Comparison of ENCODE assay signal across 9 cellular contexts in the genomic region with DNA sequence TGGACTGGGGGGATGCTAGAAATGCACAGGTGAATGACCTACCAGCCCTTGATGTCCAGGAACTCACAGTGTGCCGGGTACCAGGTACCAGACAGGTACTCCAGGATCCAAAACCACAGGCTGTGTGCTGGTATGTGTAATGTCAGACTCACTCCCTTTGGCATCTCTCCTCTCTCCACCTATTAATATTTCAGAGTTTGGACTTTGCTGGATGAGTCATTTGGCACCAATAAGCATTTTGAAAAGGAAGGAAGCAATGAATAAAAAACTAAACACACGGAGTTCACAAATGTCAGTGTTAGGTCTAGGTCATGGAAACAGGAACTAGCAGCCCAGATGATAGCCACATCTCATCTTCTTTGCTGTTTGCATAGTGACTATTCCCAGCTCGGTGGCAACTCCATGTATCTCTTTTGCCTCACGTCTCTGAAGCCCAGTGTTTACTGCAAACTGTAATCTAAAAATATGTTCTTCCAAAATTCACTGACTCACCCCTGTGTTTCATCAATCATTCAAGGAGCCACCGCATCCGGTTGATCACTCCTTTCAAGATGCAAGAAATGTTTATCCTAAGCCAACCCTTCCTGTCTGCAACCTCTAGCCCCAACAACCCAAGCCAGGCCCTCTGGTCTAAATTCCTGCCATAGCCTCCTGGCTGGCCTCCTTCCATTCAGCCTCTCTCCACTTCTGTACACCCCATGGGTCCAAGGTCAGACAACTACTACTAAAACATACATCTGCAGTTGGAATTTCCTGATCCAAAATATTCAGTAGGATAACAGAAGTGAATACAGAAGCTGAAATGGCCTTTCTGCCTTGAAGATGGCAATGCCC. TPM values are rescaled to one million over a fixed set of nuclear protein-coding genes. Genes with fewer than 3 reads are reported as not detected.
A peak's percentile ranks its signal among the peaks of the same experiment; 100 is the strongest.
DNase-seq lines count a peak whose midpoint lies in the region; ATAC-seq and TF ChIP-seq lines count a peak whose summit lies in the region.
"Had no signal": no experiment of that assay in that cellular context is flagged by ENCODE, and none has a peak within 500 bp of the region (broad histone marks: within the 10 kb centered on the region; RNA-seq: fewer than 3 reads in every experiment).

No MANE protein-coding gene starts in this region.

- no peaks in the 10 kb centered on the region for H3K36me3 ChIP-seq in spleen

- H3K9me3 ChIP-seq in AG04450 (ENCODE audit: control insufficient read depth, insufficient read depth, low read length) = no peaks in the 10 kb centered on the region
- H3K9me3 ChIP-seq in spleen = no peaks in the 10 kb centered on the region

- CTCF ChIA-PET in AG04450 (lab: Charles Lee) = interaction anchor here (1.5 kb wide), 1 partner anchor 22 kb away, joined by 7 read pairs; no protein-coding TSS in a partner anchor
- CTCF ChIA-PET in activated CD4-positive, alpha-beta memory T cell treated with anti-CD3 and anti-CD28 coated beads, Interleukin-2, amount 10 ng/mL, durations not matched to agents 7 days and 5 days (lab: Charles Lee) = interaction anchor here (0.5 kb wide), 1 partner anchor 15 kb away, joined by 4 read pairs; no protein-coding TSS in a partner anchor

- TF ChIP-seq CTCF in AG04450 (IDR thresholded peaks at IDR 0.05; ENCODE audit: low read depth, low read length) (no peak), spleen (IDR thresholded peaks at IDR 0.05 in 8 of 11, conservative IDR thresholded peaks at IDR 0.05 in 3 of 11) (no peak)

- H3K4me3 ChIP-seq in AG04450 (ENCODE audit: low read depth, low read length) (no peak overlapping the region), spleen (no peak overlapping the region)

- POLR2A ChIA-PET in AG04450 (lab: Yijun Ruan, JAX) = interaction anchor here (0.9 kb wide), 1 partner anchor 66 kb away, joined by 3 read pairs; no protein-coding TSS in a partner anchor
- POLR2A ChIA-PET in activated CD4-positive, alpha-beta memory T cell treated with anti-CD3 and anti-CD28 coated beads, Interleukin-2, amount 10 ng/mL, durations not matched to agents 7 days and 5 days (lab: Charles Lee) = no interaction called here

- intact Hi-C loops in cardiac septum (cut with DNase I) = loop anchor here (2.0 kb wide), 2 partner anchors 18 to 42 kb away; no protein-coding TSS in a partner anchor
- intact Hi-C loops in spleen (cut with DNase I; ENCODE audit: low total_unique reads) = no loop called here

- H3K4me3 Mint-ChIP-seq in activated CD4-positive, alpha-beta memory T cell treated with anti-CD3 and anti-CD28 coated beads, Interleukin-2, amount 10 ng/mL, durations not matched to agents 7 days and 5 days = no peak overlapping the region
- H3K4me3 Mint-ChIP-seq: activated naive CD4-positive, alpha-beta T cell treated with anti-CD3 and anti-CD28 coated beads, Interleukin-2, amount 50 U/mL, for 24 hours had no signal

- WGBS in spleen, 5 donors = 8 to 20% (median 12%) methylated on average over 6 of the region's 6 CpGs

- no peaks in the 10 kb centered on the region for H3K36me3 Mint-ChIP-seq in activated CD4-positive, alpha-beta memory T cell treated with anti-CD3 and anti-CD28 coated beads, Interleukin-2, amount 10 ng/mL, durations not matched to agents 7 days and 5 days (ENCODE audit: low read depth)
- H3K36me3 Mint-ChIP-seq: activated naive CD4-positive, alpha-beta T cell treated with anti-CD3 and anti-CD28 coated beads, Interleukin-2, amount 50 U/mL, for 24 hours had no signal

- DNase-seq in AG04450 (ENCODE audit: low read depth, low spot score) (peak; percentile 84), HPDE6-E6E7 (ENCODE audit: extremely low spot score) (peak; percentile 86), cardiac septum (ENCODE audit: low spot score) (peak; percentile 66), spleen (no peak), NCI-H2029 treated with DMSO at 0.1 percent for 48 hours (lab: John Stamatoyannopoulos, UW) (no peak)
- DNase-seq in activated CD4-positive, alpha-beta memory T cell treated with anti-CD3 and anti-CD28 coated beads, Interleukin-2, amount 10 ng/mL, durations not matched to agents 7 days and 5 days = peak; percentile 40
- DNase-seq in effector CD8-positive, alpha-beta T cell (lab: John Stamatoyannopoulos, UW) = no peak

- H3K27ac ChIP-seq in AG04450 (ENCODE audit: low read depth, low read length) (peak overlapping the region; percentile 23), spleen (peak overlapping the region; percentile 16 to 78 (median 67))

- H3K4me1 Mint-ChIP-seq in activated CD4-positive, alpha-beta memory T cell treated with anti-CD3 and anti-CD28 coated beads, Interleukin-2, amount 10 ng/mL, durations not matched to agents 7 days and 5 days = peaks cover 12% of the 10 kb centered on the region

- no peak for ATAC-seq in GM19328 (IDR thresholded peaks at IDR 0.05; ENCODE audit: unreplicated experiment)

- peaks cover 24 to 69% (median 45%) of the 10 kb centered on the region in 6 donors for H3K4me1 ChIP-seq in spleen

- no peak for TF ChIP-seq POLR2A in spleen (IDR thresholded peaks at IDR 0.05)

- no peaks in the 10 kb centered on the region for H3K9me3 Mint-ChIP-seq in activated CD4-positive, alpha-beta memory T cell treated with anti-CD3 and anti-CD28 coated beads, Interleukin-2, amount 10 ng/mL, durations not matched to agents 7 days and 5 days
- H3K9me3 Mint-ChIP-seq: activated naive CD4-positive, alpha-beta T cell treated with anti-CD3 and anti-CD28 coated beads, Interleukin-2, amount 50 U/mL, for 24 hours had no signal

- no peak overlapping the region for H3K27ac Mint-ChIP-seq in activated CD4-positive, alpha-beta memory T cell treated with anti-CD3 and anti-CD28 coated beads, Interleukin-2, amount 10 ng/mL, durations not matched to agents 7 days and 5 days
- H3K27ac Mint-ChIP-seq: activated naive CD4-positive, alpha-beta T cell treated with anti-CD3 and anti-CD28 coated beads, Interleukin-2, amount 50 U/mL, for 24 hours had no signal

- peaks cover 36% of the 10 kb centered on the region for H3K27me3 Mint-ChIP-seq in activated CD4-positive, alpha-beta memory T cell treated with anti-CD3 and anti-CD28 coated beads, Interleukin-2, amount 10 ng/mL, durations not matched to agents 7 days and 5 days
- H3K27me3 Mint-ChIP-seq: activated naive CD4-positive, alpha-beta T cell treated with anti-CD3 and anti-CD28 coated beads, Interleukin-2, amount 50 U/mL, for 24 hours had no signal

- H3K27me3 ChIP-seq in AG04450 (ENCODE audit: control insufficient read depth, insufficient read depth, low read length) (no peaks in the 10 kb centered on the region), spleen (replicated peaks in 1 of 7) (no peaks in the 10 kb centered on the region)

RNA-seq across cellular contexts. Expression of a gene that starts 8.4 kb away (rescaled TPM):
- polyA plus RNA-seq in AG04450 (2011; rRNA removed) (127 and 207 TPM in 2 replicates), spleen (10 to 100 TPM in 1 of 3 donors, 1 to 10 TPM in 2; 7.4 to 14.8 (median 9.8) TPM)
- polyA minus RNA-seq in AG04450 (2011; rRNA and poly(A)+ RNA removed) = 165 and 221 TPM in 2 replicates
- under 1 TPM; 0.05 to 0.40 TPM for total RNA-seq in activated CD4-positive, alpha-beta memory T cell treated with anti-CD3 and anti-CD28 coated beads, Interleukin-2, amount 10 ng/mL, durations not matched to agents 7 days and 5 days
- total RNA-seq in cardiac septum (180 TPM), spleen (100 to 1,000 TPM in 5 of 7 donors, 10 to 100 TPM in 2; 71.9 to 227 (median 126) TPM)

RNA-seq across cellular contexts. Expression of a gene that starts 55.8 kb away (rescaled TPM):
- polyA plus RNA-seq in AG04450 (2011; rRNA removed) (0.12 TPM in 1 of 2 replicates, not detected in the other), spleen (under 1 TPM; 0.06 to 0.22 (median 0.07) TPM)
- polyA minus RNA-seq in AG04450 (2011; rRNA and poly(A)+ RNA removed) = not detected in 2 replicates
- total RNA-seq in activated CD4-positive, alpha-beta memory T cell treated with anti-CD3 and anti-CD28 coated beads, Interleukin-2, amount 10 ng/mL, durations not matched to agents 7 days and 5 days = not detected
- total RNA-seq in cardiac septum (0.13 TPM), spleen (under 1 TPM in 3 of 7 donors, not detected in 4; 0.11 to 0.93 (median 0.27) TPM)

Comparison
In these comparisons a context has a peak if more than half of its experiments do, and no peak if none do; other contexts are left out.
1. DNase-seq: peak in AG04450 (single experiment), HPDE6-E6E7 (single experiment), activated CD4-positive, alpha-beta memory T cell treated with anti-CD3 and anti-CD28 coated beads, Interleukin-2, amount 10 ng/mL, durations not matched to agents 7 days and 5 days (single experiment) and cardiac septum (single experiment); none in spleen (single experiment), effector CD8-positive, alpha-beta T cell (single experiment) and NCI-H2029 treated with DMSO at 0.1 percent for 48 hours (single experiment).
2. RNA of a gene that starts 8.4 kb away (total RNA-seq): 180 TPM in cardiac septum (single experiment) and 71.9 to 227 TPM in spleen; 0.05 to 0.40 TPM in activated CD4-positive, alpha-beta memory T cell treated with anti-CD3 and anti-CD28 coated beads, Interleukin-2, amount 10 ng/mL, durations not matched to agents 7 days and 5 days; every median in the first group is over 10 times any median in the second.